1 cellular context compared by ENCODE assay signal in the genomic region with DNA sequence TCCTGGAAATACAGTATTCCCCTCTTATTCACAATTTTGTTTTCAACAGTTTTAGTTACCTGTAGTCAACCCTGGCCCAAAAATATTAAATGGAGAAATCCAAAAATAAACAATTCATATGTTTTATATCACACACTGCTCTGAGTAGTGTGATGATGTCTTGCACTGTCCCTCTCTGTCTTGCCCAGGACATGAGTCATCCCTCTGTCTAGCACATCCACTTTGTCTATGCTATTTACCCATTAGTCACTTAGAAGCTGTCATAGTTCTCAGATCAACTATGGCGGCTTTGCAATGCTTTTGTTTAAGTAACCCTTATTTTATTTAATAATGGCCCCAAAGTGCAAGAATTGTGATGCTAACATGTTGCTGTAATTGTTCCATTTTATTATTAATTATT.
TF ChIP-seq lines count a peak whose summit lies in the region.

No MANE protein-coding gene starts in this region.

TF ChIP-seq in GM23338, 12 proteins besides CTCF, POLR2A, EP300 and RAD21 (continued from another document):
- TF ChIP-seq, protein P1, sequence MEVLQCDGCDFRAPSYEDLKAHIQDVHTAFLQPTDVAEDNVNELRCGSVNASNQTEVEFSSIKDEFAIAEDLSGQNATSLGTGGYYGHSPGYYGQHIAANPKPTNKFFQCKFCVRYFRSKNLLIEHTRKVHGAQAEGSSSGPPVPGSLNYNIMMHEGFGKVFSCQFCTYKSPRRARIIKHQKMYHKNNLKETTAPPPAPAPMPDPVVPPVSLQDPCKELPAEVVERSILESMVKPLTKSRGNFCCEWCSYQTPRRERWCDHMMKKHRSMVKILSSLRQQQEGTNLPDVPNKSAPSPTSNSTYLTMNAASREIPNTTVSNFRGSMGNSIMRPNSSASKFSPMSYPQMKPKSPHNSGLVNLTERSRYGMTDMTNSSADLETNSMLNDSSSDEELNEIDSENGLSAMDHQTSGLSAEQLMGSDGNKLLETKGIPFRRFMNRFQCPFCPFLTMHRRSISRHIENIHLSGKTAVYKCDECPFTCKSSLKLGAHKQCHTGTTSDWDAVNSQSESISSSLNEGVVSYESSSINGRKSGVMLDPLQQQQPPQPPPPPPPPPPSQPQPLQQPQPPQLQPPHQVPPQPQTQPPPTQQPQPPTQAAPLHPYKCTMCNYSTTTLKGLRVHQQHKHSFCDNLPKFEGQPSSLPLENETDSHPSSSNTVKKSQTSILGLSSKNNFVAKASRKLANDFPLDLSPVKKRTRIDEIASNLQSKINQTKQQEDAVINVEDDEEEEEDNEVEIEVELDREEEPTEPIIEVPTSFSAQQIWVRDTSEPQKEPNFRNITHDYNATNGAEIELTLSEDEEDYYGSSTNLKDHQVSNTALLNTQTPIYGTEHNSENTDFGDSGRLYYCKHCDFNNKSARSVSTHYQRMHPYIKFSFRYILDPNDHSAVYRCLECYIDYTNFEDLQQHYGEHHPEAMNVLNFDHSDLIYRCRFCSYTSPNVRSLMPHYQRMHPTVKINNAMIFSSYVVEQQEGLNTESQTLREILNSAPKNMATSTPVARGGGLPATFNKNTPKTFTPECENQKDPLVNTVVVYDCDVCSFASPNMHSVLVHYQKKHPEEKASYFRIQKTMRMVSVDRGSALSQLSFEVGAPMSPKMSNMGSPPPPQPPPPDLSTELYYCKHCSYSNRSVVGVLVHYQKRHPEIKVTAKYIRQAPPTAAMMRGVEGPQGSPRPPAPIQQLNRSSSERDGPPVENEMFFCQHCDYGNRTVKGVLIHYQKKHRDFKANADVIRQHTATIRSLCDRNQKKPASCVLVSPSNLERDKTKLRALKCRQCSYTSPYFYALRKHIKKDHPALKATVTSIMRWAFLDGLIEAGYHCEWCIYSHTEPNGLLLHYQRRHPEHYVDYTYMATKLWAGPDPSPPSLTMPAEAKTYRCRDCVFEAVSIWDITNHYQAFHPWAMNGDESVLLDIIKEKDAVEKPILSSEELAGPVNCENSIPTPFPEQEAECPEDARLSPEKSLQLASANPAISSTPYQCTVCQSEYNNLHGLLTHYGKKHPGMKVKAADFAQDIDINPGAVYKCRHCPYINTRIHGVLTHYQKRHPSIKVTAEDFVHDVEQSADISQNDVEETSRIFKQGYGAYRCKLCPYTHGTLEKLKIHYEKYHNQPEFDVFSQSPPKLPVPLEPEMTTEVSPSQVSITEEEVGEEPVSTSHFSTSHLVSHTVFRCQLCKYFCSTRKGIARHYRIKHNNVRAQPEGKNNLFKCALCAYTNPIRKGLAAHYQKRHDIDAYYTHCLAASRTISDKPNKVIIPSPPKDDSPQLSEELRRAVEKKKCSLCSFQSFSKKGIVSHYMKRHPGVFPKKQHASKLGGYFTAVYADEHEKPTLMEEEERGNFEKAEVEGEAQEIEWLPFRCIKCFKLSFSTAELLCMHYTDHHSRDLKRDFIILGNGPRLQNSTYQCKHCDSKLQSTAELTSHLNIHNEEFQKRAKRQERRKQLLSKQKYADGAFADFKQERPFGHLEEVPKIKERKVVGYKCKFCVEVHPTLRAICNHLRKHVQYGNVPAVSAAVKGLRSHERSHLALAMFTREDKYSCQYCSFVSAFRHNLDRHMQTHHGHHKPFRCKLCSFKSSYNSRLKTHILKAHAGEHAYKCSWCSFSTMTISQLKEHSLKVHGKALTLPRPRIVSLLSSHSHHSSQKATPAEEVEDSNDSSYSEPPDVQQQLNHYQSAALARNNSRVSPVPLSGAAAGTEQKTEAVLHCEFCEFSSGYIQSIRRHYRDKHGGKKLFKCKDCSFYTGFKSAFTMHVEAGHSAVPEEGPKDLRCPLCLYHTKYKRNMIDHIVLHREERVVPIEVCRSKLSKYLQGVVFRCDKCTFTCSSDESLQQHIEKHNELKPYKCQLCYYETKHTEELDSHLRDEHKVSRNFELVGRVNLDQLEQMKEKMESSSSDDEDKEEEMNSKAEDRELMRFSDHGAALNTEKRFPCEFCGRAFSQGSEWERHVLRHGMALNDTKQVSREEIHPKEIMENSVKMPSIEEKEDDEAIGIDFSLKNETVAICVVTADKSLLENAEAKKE (CRISPR knock-in tag; IDR thresholded peaks at IDR 0.05), result no peak
